ENCODE assay signal across 9 cellular contexts in genomic region chr3:8500208-8500961, GRCh38. TPM values are rescaled to one million over a fixed set of nuclear protein-coding genes. Genes with fewer than 3 reads are reported as not detected.
A peak's percentile ranks its signal among the peaks of the same experiment; 100 is the strongest.
DNase-seq lines count a peak whose midpoint lies in the region; ATAC-seq and TF ChIP-seq lines count a peak whose summit lies in the region.
"Had no signal": no experiment of that assay in that cellular context is flagged by ENCODE, and none has a peak within 500 bp of the region (broad histone marks: within the 10 kb centered on the region; RNA-seq: fewer than 3 reads in every experiment).

No MANE protein-coding gene starts in this region.

- no peak overlapping the region for H3K4me3 ChIP-seq in thyroid gland (replicated peaks in 1 of 3)
- H3K4me3 ChIP-seq: BLaER1 had no signal

- H3K27ac ChIP-seq in cingulate gyrus (ENCODE audit: low read depth, low read length) (peak overlapping the region; percentile 70), thyroid gland (peak overlapping the region; percentile 45 to 90 (median 87))
- H3K27ac ChIP-seq: BLaER1 had no signal

- 53 to 60% methylated on average over 8 to 9 of the region's 9 CpGs for WGBS in thyroid gland, 2 donors

- H3K9me3 ChIP-seq in thyroid gland, result no peaks in the 10 kb centered on the region

- no peak for TF ChIP-seq POLR2A in thyroid gland (IDR thresholded peaks at IDR 0.05)

- no peak for ATAC-seq in GM18868 (IDR thresholded peaks at IDR 0.05; ENCODE audit: unreplicated experiment)

- H3K36me3 ChIP-seq in thyroid gland, result no peaks in the 10 kb centered on the region
- H3K36me3 ChIP-seq: BLaER1 had no signal

- peaks cover 15 to 31% of the 10 kb centered on the region in 2 donors for H3K4me1 ChIP-seq in thyroid gland

- H3K27me3 ChIP-seq in thyroid gland, result no peaks in the 10 kb centered on the region
- H3K27me3 ChIP-seq: BLaER1 had no signal

- DNase-seq in SIG-M5 treated with dmso at 0.1 percent for 504 hours (lab: John Stamatoyannopoulos, UW; ENCODE audit: unreplicated experiment), result peak; percentile 54
- DNase-seq in SIG-M5 (lab: John Stamatoyannopoulos, UW), result no peak
- DNase-seq in lung microvascular endothelial cell (ENCODE audit: low read depth in 2 of 2), result peak; percentile 47 to 88
- peak in 1 of 2 donors; percentile 20 for DNase-seq in thyroid gland
- no peak for DNase-seq in NCI-H446 treated with DMSO at 0.1 percent for 48 hours (lab: John Stamatoyannopoulos, UW)
- no peak for DNase-seq in effector CD4-positive, alpha-beta T cell

- intact Hi-C loops in thyroid gland (cut with DNase I), result no loop called here

- no peak for TF ChIP-seq CTCF in thyroid gland (IDR thresholded peaks at IDR 0.05)

RNA-seq across cellular contexts. Expression of gene LMCD1, which starts 1.2 kb away (rescaled TPM):
- total RNA-seq in lung microvascular endothelial cell (10.7 and 19.8 TPM in 2 replicates), thyroid gland (10 to 100 TPM; 13.9 to 64.6 (median 25.6) TPM)

Comparison
In these comparisons a context has a peak if more than half of its experiments do, and no peak if none do; other contexts are left out.
1. DNase-seq: peak in SIG-M5 treated with dmso at 0.1 percent for 504 hours (single experiment) and lung microvascular endothelial cell (2 of 2); none in SIG-M5 (single experiment), NCI-H446 treated with DMSO at 0.1 percent for 48 hours (single experiment) and effector CD4-positive, alpha-beta T cell (single experiment).